Comparison of ENCODE assay signal across 9 cellular contexts in the genomic region with DNA sequence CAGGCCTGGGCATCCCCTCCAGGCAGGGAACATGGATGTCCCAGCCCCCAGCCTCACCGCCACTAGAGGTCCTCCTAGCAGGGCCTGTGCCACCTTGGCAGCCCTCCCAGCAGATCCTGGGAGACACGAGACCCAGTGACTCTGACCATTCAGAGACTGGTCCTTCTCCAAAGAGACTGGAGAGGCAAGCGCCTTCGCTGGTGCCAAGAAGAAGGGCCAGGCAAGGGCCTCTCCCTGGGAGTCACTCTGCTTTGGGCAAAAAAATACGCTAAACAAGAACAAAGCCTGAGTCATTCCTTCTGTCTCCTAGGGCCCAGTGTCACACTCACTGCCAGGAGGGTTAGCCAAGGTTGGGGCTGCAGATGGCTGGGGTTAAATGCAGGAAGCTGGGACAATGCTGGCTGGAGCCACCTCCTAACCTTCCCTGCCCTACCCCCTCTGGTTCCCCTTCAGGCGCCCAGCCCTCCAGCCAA. TPM values are rescaled to one million over a fixed set of nuclear protein-coding genes. Genes with fewer than 3 reads are reported as not detected.
DNase-seq lines count a peak whose midpoint lies in the region; ATAC-seq, FAIRE-seq and TF ChIP-seq lines count a peak whose summit lies in the region.
"Had no signal": no experiment of that assay in that cellular context is flagged by ENCODE, and none has a peak within 500 bp of the region (broad histone marks: within the 10 kb centered on the region; RNA-seq: fewer than 3 reads in every experiment).

No MANE protein-coding gene starts in this region.

- H3K27ac ChIP-seq in H1 (ENCODE audit: low read depth, low read length) = no peak overlapping the region

- H2AK5ac ChIP-seq in H1 (ENCODE audit: low read depth, low read length) = no peak overlapping the region

- H3K9ac ChIP-seq in Loucy (ENCODE audit: low read depth, low read length, poor library complexity, severe bottlenecking) (no peak overlapping the region), H1 (replicated peaks in 1 of 4; ENCODE audit: extremely low read depth in 1 of 4, low read depth in 3 of 4, low read length in 3 of 4) (no peak overlapping the region)

- H3K9me3 ChIP-seq in Loucy (ENCODE audit: insufficient read depth, low read depth, low read length) = no peaks in the 10 kb centered on the region
- no peaks in the 10 kb centered on the region for H3K9me3 ChIP-seq in H1 (ENCODE audit: insufficient read depth in 2 of 2, low read depth in 1 of 2, low read length in 1 of 2)

- no peaks in the 10 kb centered on the region for H3K36me3 ChIP-seq in Loucy (ENCODE audit: insufficient read depth, low read length)
- H3K36me3 ChIP-seq in H1 (ENCODE audit: control insufficient read depth in 2 of 4, insufficient read depth in 4 of 4, low read length in 3 of 4) = no peaks in the 10 kb centered on the region

- peak; percentile 50 to 68 for TF ChIP-seq RAD21 in H1 (IDR thresholded peaks at IDR 0.05 in 1 of 2, conservative IDR thresholded peaks at IDR 0.05 in 1 of 2; ENCODE audit: low read depth in 2 of 2, low read length in 2 of 2)

- WGBS in H1 (ENCODE audit: extremely low coverage in 1 of 2, insufficient coverage in 1 of 2, insufficient read length in 1 of 2, insufficient replicate concordance in 2 of 2, low coverage in 1 of 2, low lambda C conversion rate in 2 of 2, missing lambda C conversion rate in 1 of 2), 2 experiments = 89% methylated on average over 6 of the region's 6 CpGs; no CpG with 5 or more reads in 1 of the 2 experiments

- H3K23me2 ChIP-seq in H1 (ENCODE audit: low read depth, low read length) = no peaks in the 10 kb centered on the region

- H3K18ac ChIP-seq in H1 (ENCODE audit: extremely low read depth, low read length) = no peak overlapping the region

- H2BK120ac ChIP-seq in H1 (replicated peaks; ENCODE audit: low read depth, low read length) = no peak overlapping the region

- H3K4me1 Mint-ChIP-seq in activated CD4-positive, alpha-beta T cell treated with anti-CD3 and anti-CD28 coated beads, Interleukin-2, amount 10 ng/mL, durations not matched to agents 7 days and 5 days = no peaks in the 10 kb centered on the region

- H3K4me2 ChIP-seq in Loucy (ENCODE audit: low read depth, low read length, poor library complexity, severe bottlenecking) = no peak overlapping the region
- no peak overlapping the region for H3K4me2 ChIP-seq in H1 (ENCODE audit: insufficient read depth in 1 of 2, low read depth in 2 of 2, low read length in 2 of 2)

- no peaks in the 10 kb centered on the region for H3F3A ChIP-seq in Loucy (ENCODE audit: low read depth)

- no peak overlapping the region for H3K4ac ChIP-seq in H1 (replicated peaks; ENCODE audit: insufficient read length, low read depth, low read length)

- no peak overlapping the region for H3K4me3 ChIP-seq in Loucy (ENCODE audit: low read length, poor library complexity, severe bottlenecking)
- no peak overlapping the region for H3K4me3 ChIP-seq in H1 (ENCODE audit: extremely low read depth in 1 of 4, insufficient read depth in 2 of 4, low read depth in 3 of 4, low read length in 4 of 4)

- no peaks in the 10 kb centered on the region for H3K79me2 ChIP-seq in Loucy (ENCODE audit: insufficient read depth, low read length)
- no peaks in the 10 kb centered on the region for H3K79me2 ChIP-seq in H1 (ENCODE audit: control insufficient read depth in 1 of 2, insufficient read depth in 2 of 2, low read length in 2 of 2)

- H3K27me3 ChIP-seq in Loucy (ENCODE audit: insufficient read depth, low read length, poor library complexity, severe bottlenecking) (no peaks in the 10 kb centered on the region), H1 (replicated peaks in 1 of 4; ENCODE audit: control insufficient read depth in 3 of 4, extremely low read depth in 1 of 4, insufficient read depth in 3 of 4, low read length in 3 of 4) (no peaks in the 10 kb centered on the region)

- no peaks in the 10 kb centered on the region for H3K9me3 Mint-ChIP-seq in activated CD4-positive, alpha-beta T cell treated with anti-CD3 and anti-CD28 coated beads, Interleukin-2, amount 10 ng/mL, durations not matched to agents 7 days and 5 days

- no peak overlapping the region for H4K91ac ChIP-seq in H1 (replicated peaks; ENCODE audit: insufficient read length, low read length)

- no peaks in the 10 kb centered on the region for H3K36me3 Mint-ChIP-seq in activated CD4-positive, alpha-beta T cell treated with anti-CD3 and anti-CD28 coated beads, Interleukin-2, amount 10 ng/mL, durations not matched to agents 7 days and 5 days (ENCODE audit: low read depth)

- H3K27ac Mint-ChIP-seq in activated CD4-positive, alpha-beta T cell treated with anti-CD3 and anti-CD28 coated beads, Interleukin-2, amount 10 ng/mL, durations not matched to agents 7 days and 5 days = no peak overlapping the region

- no peak overlapping the region for H3K4me3 Mint-ChIP-seq in activated CD4-positive, alpha-beta T cell treated with anti-CD3 and anti-CD28 coated beads, Interleukin-2, amount 10 ng/mL, durations not matched to agents 7 days and 5 days

- no peak overlapping the region for H2BK20ac ChIP-seq in H1 (ENCODE audit: low read length)

- no peak for TF ChIP-seq EP300 in H1 (IDR thresholded peaks at IDR 0.05; ENCODE audit: borderline replicate concordance in 1 of 2, low read depth in 2 of 2, low read length in 2 of 2)

- POLR2A ChIA-PET in H1 (lab: Charles Lee; ENCODE audit: partially characterized antibody) = no interaction called here
- POLR2A ChIA-PET in activated CD4-positive, alpha-beta T cell treated with anti-CD3 and anti-CD28 coated beads, Interleukin-2, amount 10 ng/mL, durations not matched to agents 7 days and 5 days (lab: Charles Lee) = no interaction called here

- no peak for FAIRE-seq in H1 (lab: Jason Lieb, UNC)

- TF ChIP-seq POLR2A in H1 (IDR thresholded peaks at IDR 0.05; ENCODE audit: control extremely low read depth in 1 of 2, low read depth in 2 of 2, low read length in 2 of 2) = no peak

- H3K79me1 ChIP-seq in H1 (ENCODE audit: low read depth, low read length) = no peaks in the 10 kb centered on the region

- no peak for ATAC-seq in GM18861 (IDR thresholded peaks at IDR 0.05; ENCODE audit: unreplicated experiment)

- H3K4me1 ChIP-seq in Loucy (ENCODE audit: insufficient read depth, low read length, poor library complexity, severe bottlenecking) = no peaks in the 10 kb centered on the region
- H3K4me1 ChIP-seq in H1 (replicated peaks in 1 of 4; ENCODE audit: control insufficient read depth in 3 of 4, insufficient read depth in 4 of 4, low read length in 3 of 4) = no peaks in the 10 kb centered on the region

- H3K27me3 Mint-ChIP-seq in activated CD4-positive, alpha-beta T cell treated with anti-CD3 and anti-CD28 coated beads, Interleukin-2, amount 10 ng/mL, durations not matched to agents 7 days and 5 days = peaks cover 6% of the 10 kb centered on the region

- H2BK5ac ChIP-seq in H1 (ENCODE audit: low read depth, low read length) = no peak overlapping the region

- H2AFZ ChIP-seq in Loucy (ENCODE audit: low read length) (no peak overlapping the region; the same call in 1 of the 2 replicates), H1 (ENCODE audit: low read length) (no peak overlapping the region)

- no peaks in the 10 kb centered on the region for H4K20me1 ChIP-seq in Loucy (ENCODE audit: insufficient read depth, low read length, poor library complexity, severe bottlenecking)
- no peaks in the 10 kb centered on the region for H4K20me1 ChIP-seq in H1 (replicated peaks in 1 of 2; ENCODE audit: control insufficient read depth in 1 of 2, insufficient read depth in 2 of 2, low read length in 2 of 2)

- DNase-seq in Daoy (ENCODE audit: low read depth) (peak; percentile 58), H1 (ENCODE audit: low read depth in 1 of 2, low spot score in 2 of 2) (peak in 1 of 2 experiments; percentile 58), midbrain (lab: John Stamatoyannopoulos, UW) (peak; percentile 13), activated gamma-delta T cell (lab: John Stamatoyannopoulos, UW) (no peak), T-helper 9 cell (no peak)
- DNase-seq in activated CD4-positive, alpha-beta T cell treated with anti-CD3 and anti-CD28 coated beads, Interleukin-2, amount 10 ng/mL, durations not matched to agents 7 days and 5 days = no peak

- no peak overlapping the region for H2BK15ac ChIP-seq in H1 (ENCODE audit: low read length)

- CTCF ChIA-PET in H1 (lab: Charles Lee; ENCODE audit: partially characterized antibody) = interaction anchor here (1.2 kb wide), 2 partner anchors 57 to 315 kb away, joined by 3 to 4 read pairs; no protein-coding TSS in a partner anchor
- CTCF ChIA-PET in activated CD4-positive, alpha-beta T cell treated with anti-CD3 and anti-CD28 coated beads, Interleukin-2, amount 10 ng/mL, durations not matched to agents 7 days and 5 days (lab: Charles Lee) = no interaction called here

- H3K56ac ChIP-seq in H1 (replicated peaks; ENCODE audit: insufficient read length, low read depth, low read length) = no peak overlapping the region

- H4K8ac ChIP-seq in H1 (ENCODE audit: extremely low read depth, insufficient read depth, low read length) = no peak overlapping the region

- H2BK12ac ChIP-seq in H1 (ENCODE audit: low read depth, low read length) = no peak overlapping the region

- H3K23ac ChIP-seq in H1 (ENCODE audit: insufficient read length) = no peak overlapping the region

- TF ChIP-seq CTCF in Loucy (conservative IDR thresholded peaks at IDR 0.05; ENCODE audit: low read length) (peak; percentile 44), H1 (IDR thresholded peaks at IDR 0.05; ENCODE audit: control extremely low read depth in 1 of 3, insufficient read depth in 1 of 3, low read depth in 1 of 3, low read length in 3 of 3) (peak; percentile 57 to 67 (median 59))

- H3K9me2 ChIP-seq in Loucy (replicated peaks; ENCODE audit: low read depth, low read length) = no peaks in the 10 kb centered on the region

- no peak overlapping the region for H3K14ac ChIP-seq in H1 (ENCODE audit: insufficient read length)

- H4K5ac ChIP-seq in H1 (ENCODE audit: insufficient read length, low read depth, low read length) = no peak overlapping the region

TF ChIP-seq in H1, 55 proteins besides CTCF, POLR2A, EP300 and RAD21:
- TF ChIP-seq CTBP2 (IDR thresholded peaks at IDR 0.05; ENCODE audit: borderline replicate concordance, insufficient read depth, insufficient read length, low read length) (peak; percentile 39), YY1 (IDR thresholded peaks at IDR 0.05; ENCODE audit: low read depth, low read length) (0 out of 2 replicates have a peak, but pooled peaks have one; percentile 46), CHD2 (IDR thresholded peaks at IDR 0.05; ENCODE audit: low read length) (no peak)

RNA-seq across cellular contexts. Expression of gene SMIM23, which starts 35.3 kb away (rescaled TPM):
- total RNA-seq in Daoy (2014; rRNA removed; shearing (Covaris generic)) = not detected in 2 replicates
- not detected in 2 replicates for total RNA-seq in H1 (2021; fragmentation: NEBNext Ultra II Directional; extraction: Animal tissue kit (Norgen Biotek cat#: 25700))
- polyA plus RNA-seq in H1 (2011; rRNA removed) = not detected in 2 replicates
- polyA plus RNA-seq in H1 (2011; cell fraction: cytosol; rRNA removed) = not detected
- not detected for polyA plus RNA-seq in H1 (2011; cell fraction: nucleus; rRNA removed)
- polyA plus RNA-seq in H1 (2012, experiment 1 of 2) = not detected in 4 replicates
- not detected for polyA plus RNA-seq in H1 (2012, experiment 2 of 2)
- not detected for polyA plus RNA-seq in H1 (2013, experiment 1 of 2)
- polyA plus RNA-seq in H1 (2013, experiment 2 of 2) = not detected
- polyA minus RNA-seq in H1 (2011; rRNA and poly(A)+ RNA removed) = not detected in 2 replicates
- polyA minus RNA-seq in H1 (2011; cell fraction: cytosol; rRNA and poly(A)+ RNA removed) = not detected
- not detected for polyA minus RNA-seq in H1 (2011; cell fraction: nucleus; rRNA and poly(A)+ RNA removed)
- not detected for total RNA-seq in activated CD4-positive, alpha-beta T cell treated with anti-CD3 and anti-CD28 coated beads, Interleukin-2, amount 10 ng/mL, durations not matched to agents 7 days and 5 days
- total RNA-seq: myocyte had no signal

Comparison
In these comparisons a context has a peak if more than half of its experiments do, and no peak if none do; other contexts are left out.
1. DNase-seq: peak in Daoy (single experiment) and midbrain (single experiment); none in activated gamma-delta T cell (single experiment), activated CD4-positive, alpha-beta T cell treated with anti-CD3 and anti-CD28 coated beads, Interleukin-2, amount 10 ng/mL, durations not matched to agents 7 days and 5 days (single experiment) and T-helper 9 cell (single experiment).